Comparison of ENCODE assay signal across 1 cellular context in genomic region chr7:151776876-151777510, GRCh38.
TF ChIP-seq lines count a peak whose summit lies in the region.

No MANE protein-coding gene starts in this region.

TF ChIP-seq in GM23338, 12 proteins besides CTCF, POLR2A, EP300 and RAD21 (continued from another document):
- TF ChIP-seq REST (IDR thresholded peaks at IDR 0.05; ENCODE audit: unreplicated experiment): no peak
- no peak for TF ChIP-seq EZH2phosphoT487 (IDR thresholded peaks at IDR 0.05; ENCODE audit: unreplicated experiment)
- TF ChIP-seq NANOG (IDR thresholded peaks at IDR 0.05; ENCODE audit: borderline replicate concordance): no peak
- no peak for TF ChIP-seq ZNF331 (CRISPR knock-in tag; IDR thresholded peaks at IDR 0.05; ENCODE audit: low read depth)
